ENCODE assay signal across 6 cellular contexts in genomic region chr6:26461353-26461752, GRCh38. TPM values are rescaled to one million over a fixed set of nuclear protein-coding genes. Genes with fewer than 3 reads are reported as not detected.
"Had no signal": no experiment of that assay in that cellular context is flagged by ENCODE, and none has a peak within 500 bp of the region (broad histone marks: within the 10 kb centered on the region; RNA-seq: fewer than 3 reads in every experiment).

No MANE protein-coding gene starts in this region.

RNA-seq across cellular contexts. Expression of gene BTN1A1, which starts 38.8 kb away (rescaled TPM):
- total RNA-seq: colonic mucosa, foreskin keratinocyte, liver, posterior vena cava, Right ventricle myocardium superior, ureter had no signal
- polyA plus RNA-seq: foreskin keratinocyte had no signal
